18 cellular contexts compared by ENCODE assay signal in the genomic region with DNA sequence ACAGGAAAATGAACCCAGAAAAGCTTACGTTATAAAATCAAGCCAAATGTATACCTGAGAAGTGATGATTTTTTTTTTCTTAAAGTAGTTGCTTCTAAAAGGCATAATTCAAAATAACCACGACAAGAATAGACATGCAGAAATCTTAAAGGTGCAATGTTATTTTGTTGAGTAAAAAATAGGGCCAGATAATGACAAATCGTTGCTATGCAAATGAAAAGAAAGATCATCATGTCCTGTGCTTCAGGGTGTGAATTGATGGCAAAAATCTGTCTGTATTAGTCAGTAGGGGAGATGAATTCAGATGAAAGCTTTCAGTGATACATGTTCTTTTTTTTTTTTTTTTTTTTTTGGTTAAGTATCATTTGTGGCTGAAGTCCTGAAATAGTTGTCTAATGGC. TPM values are rescaled to one million over a fixed set of nuclear protein-coding genes. Genes with fewer than 3 reads are reported as not detected.
A peak's percentile ranks its signal among the peaks of the same experiment; 100 is the strongest.
DNase-seq lines count a peak whose midpoint lies in the region; ATAC-seq, FAIRE-seq and TF ChIP-seq lines count a peak whose summit lies in the region.
"Had no signal": no experiment of that assay in that cellular context is flagged by ENCODE, and none has a peak within 500 bp of the region (broad histone marks: within the 10 kb centered on the region; RNA-seq: fewer than 3 reads in every experiment).

No MANE protein-coding gene starts in this region.

- no peak for TF ChIP-seq EP300 in sigmoid colon (IDR thresholded peaks at IDR 0.05)

- FAIRE-seq in bronchial epithelial cell (lab: Jason Lieb, UNC) (no peak), keratinocyte (lab: Jason Lieb, UNC) (no peak)
- FAIRE-seq: GM12891, H54, HepG2 had no signal

- intact Hi-C loops in sigmoid colon (cut with DNase I) = no loop called here
- intact Hi-C loops in dorsolateral prefrontal cortex (cut with DNase I) = no loop called here

- H3K4me2 ChIP-seq in keratinocyte (ENCODE audit: control insufficient read depth, extremely low read depth, insufficient read depth, low read depth, low read length) = peak overlapping the region; percentile 77
- H3K4me2 ChIP-seq: BLaER1 treated with 17β-estradiol and CSF1 and Interleukin-3, amounts not matched to agents 10 nM and 100 nM; GM23338 had no signal

- ATAC-seq in GM18867 (IDR thresholded peaks at IDR 0.05; ENCODE audit: unreplicated experiment) (peak; percentile 48), GM21360 (IDR thresholded peaks at IDR 0.05; ENCODE audit: unreplicated experiment) (no peak)
- ATAC-seq: CD8-positive, alpha-beta T cell; GM23338; HepG2 had no signal

- no peaks in the 10 kb centered on the region for H4K20me1 ChIP-seq in keratinocyte (ENCODE audit: control insufficient read depth, extremely low read depth, insufficient read depth, low read length)
- H4K20me1 ChIP-seq: BLaER1 treated with 17β-estradiol and CSF1 and Interleukin-3, amounts not matched to agents 10 nM and 100 nM had no signal

- no peak for TF ChIP-seq CTCF in bronchial epithelial cell (IDR thresholded peaks at IDR 0.05; ENCODE audit: insufficient read depth, low read length, severe bottlenecking)
- no peak for TF ChIP-seq CTCF in keratinocyte (optimal IDR thresholded peaks at IDR 0.05 in 1 of 3, IDR thresholded peaks at IDR 0.05 in 1 of 3, conservative IDR thresholded peaks at IDR 0.05 in 1 of 3; ENCODE audit: extremely low read depth in 1 of 3, insufficient read depth in 2 of 3, low read length in 3 of 3)
- TF ChIP-seq CTCF in sigmoid colon (IDR thresholded peaks at IDR 0.05) = no peak
- no peak for TF ChIP-seq CTCF in dorsolateral prefrontal cortex (IDR thresholded peaks at IDR 0.05 in 54 of 56, conservative IDR thresholded peaks at IDR 0.05 in 2 of 56; ENCODE audit: low read depth in 1 of 56, partially characterized antibody in 56 of 56)

- dilution Hi-C loops in keratinocyte (cut with MboI; ENCODE audit: extremely low pct_ligation_motif_present, low sequenced_read_pairs) = no loop called here

- H3K27ac ChIP-seq in keratinocyte (ENCODE audit: control insufficient read depth, insufficient read depth, low read length) (peak overlapping the region; percentile 77), sigmoid colon (no peak overlapping the region), dorsolateral prefrontal cortex (no peak overlapping the region)
- H3K27ac ChIP-seq: BLaER1 treated with 17β-estradiol and CSF1 and Interleukin-3, amounts not matched to agents 10 nM and 100 nM had no signal

- H3K36me3 ChIP-seq in bronchial epithelial cell (ENCODE audit: control insufficient read depth, insufficient read depth, low read length) (no peaks in the 10 kb centered on the region), keratinocyte (ENCODE audit: control insufficient read depth in 2 of 2, extremely low read depth in 1 of 2, insufficient read depth in 2 of 2, low read length in 2 of 2) (no peaks in the 10 kb centered on the region), sigmoid colon (no peaks in the 10 kb centered on the region)
- H3K36me3 ChIP-seq: BLaER1 treated with 17β-estradiol and CSF1 and Interleukin-3, amounts not matched to agents 10 nM and 100 nM had no signal

- TF ChIP-seq POLR2A in sigmoid colon (IDR thresholded peaks at IDR 0.05) = no peak

- peaks cover 41% of the 10 kb centered on the region for H3K4me1 ChIP-seq in keratinocyte (ENCODE audit: control insufficient read depth, extremely low read depth, insufficient read depth, low read length)
- H3K4me1 ChIP-seq in sigmoid colon = peaks cover 0 to 13% (median 10%) of the 10 kb centered on the region in 4 donors
- H3K4me1 ChIP-seq: BLaER1 treated with 17β-estradiol and CSF1 and Interleukin-3, amounts not matched to agents 10 nM and 100 nM had no signal

- peak overlapping the region; percentile 55 for H3K9ac ChIP-seq in keratinocyte (ENCODE audit: control insufficient read depth, extremely low read depth, insufficient read depth, low read length)
- H3K9ac ChIP-seq: BLaER1 treated with 17β-estradiol and CSF1 and Interleukin-3, amounts not matched to agents 10 nM and 100 nM had no signal

- H3K4me3 ChIP-seq in bronchial epithelial cell (ENCODE audit: low read depth, low read length) (no peak overlapping the region), keratinocyte (ENCODE audit: control insufficient read depth in 2 of 3, extremely low read depth in 1 of 3, insufficient read depth in 2 of 3, low read depth in 1 of 3, low read length in 3 of 3) (no peak overlapping the region), sigmoid colon (no peak overlapping the region), dorsolateral prefrontal cortex (no peak overlapping the region)
- H3K4me3 ChIP-seq: BLaER1 treated with 17β-estradiol and CSF1 and Interleukin-3, amounts not matched to agents 10 nM and 100 nM; GM23338 had no signal

- H3K9me1 ChIP-seq in keratinocyte (ENCODE audit: control insufficient read depth, extremely low read depth, insufficient read depth, low read length) = no peaks in the 10 kb centered on the region

- DNase-seq in bronchial epithelial cell (ENCODE audit: low read depth) = peak; percentile 67
- no peak for DNase-seq in keratinocyte (ENCODE audit: low read depth, low spot score)
- no peak for DNase-seq in sigmoid colon
- DNase-seq in activated CD4-positive, alpha-beta T cell treated with anti-CD3 and anti-CD28 coated beads, Interleukin-2, amount 50 U/mL, for 48 hours = no peak
- no peak for DNase-seq in dorsolateral prefrontal cortex
- DNase-seq: 8988T; Calu3; CD8-positive, alpha-beta T cell; DMS79 treated with DMSO at 0.1 percent for 48 hours; HCEC 1CT had no signal

- H3K27me3 ChIP-seq in bronchial epithelial cell (ENCODE audit: control insufficient read depth, insufficient read depth, low read length) (no peaks in the 10 kb centered on the region), keratinocyte (ENCODE audit: control insufficient read depth, extremely low read depth, insufficient read depth, low read length) (no peaks in the 10 kb centered on the region), sigmoid colon (no peaks in the 10 kb centered on the region), dorsolateral prefrontal cortex (peaks cover 0 to 6% (median 0%) of the 10 kb centered on the region in 45 donors)
- H3K27me3 ChIP-seq: BLaER1 treated with 17β-estradiol and CSF1 and Interleukin-3, amounts not matched to agents 10 nM and 100 nM had no signal

- 83 to 86% methylated on average over 3 of the region's 3 CpGs for WGBS in sigmoid colon, 2 donors

- H2AFZ ChIP-seq in keratinocyte (ENCODE audit: control insufficient read depth, low read length) = no peak overlapping the region
- H2AFZ ChIP-seq: GM23338 had no signal

- H3K79me2 ChIP-seq in keratinocyte (ENCODE audit: control insufficient read depth, insufficient read depth, low read length) = no peaks in the 10 kb centered on the region

- H3K9me3 ChIP-seq in keratinocyte (ENCODE audit: control insufficient read depth, low read depth, low read length) (no peaks in the 10 kb centered on the region), sigmoid colon (no peaks in the 10 kb centered on the region)

RNA-seq across cellular contexts. Expression of a gene that starts 24.0 kb away (rescaled TPM):
- total RNA-seq in bronchial epithelial cell (14.7 and 34.2 TPM in 2 replicates), sigmoid colon (under 1 TPM in 1 of 4 donors, not detected in 3; 0.66 TPM), dorsolateral prefrontal cortex (1 to 10 TPM in 118 of 120 experiments, under 1 TPM in 2; 0.46 to 6.9 (median 2.8) TPM)
- polyA plus RNA-seq in keratinocyte (17.0 to 30.8 TPM (median 24.7 TPM) in 3 replicates), sigmoid colon (1 to 10 TPM; 1.2 to 2.1 (median 1.8) TPM)
- polyA plus RNA-seq in keratinocyte (2011; ENCODE audit: low read depth) = 21.7 TPM
- polyA plus RNA-seq in keratinocyte (2011; cell fraction: cytosol; rRNA removed) = 26.8 and 35.7 TPM in 2 replicates
- polyA plus RNA-seq in keratinocyte (2011; cell fraction: nucleus; rRNA removed) = 32.3 and 38.3 TPM in 2 replicates
- polyA plus RNA-seq in keratinocyte (2012; ENCODE audit: low replicate concordance) = 9.8 and 38.5 TPM in 2 replicates
- 2.8 to 14.0 TPM (median 9.2 TPM) in 3 replicates for polyA minus RNA-seq in keratinocyte
- 3.3 TPM for polyA minus RNA-seq in keratinocyte (2011; cell fraction: cytosol; rRNA and poly(A)+ RNA removed)
- polyA minus RNA-seq in keratinocyte (2011; cell fraction: nucleus; rRNA and poly(A)+ RNA removed) = 4.5 and 13.0 TPM in 2 replicates
- total RNA-seq: A673; CD8-positive, alpha-beta T cell; HepG2 had no signal
- polyA plus RNA-seq: HepG2 had no signal
